2 cellular contexts compared by ENCODE assay signal in the genomic region with DNA sequence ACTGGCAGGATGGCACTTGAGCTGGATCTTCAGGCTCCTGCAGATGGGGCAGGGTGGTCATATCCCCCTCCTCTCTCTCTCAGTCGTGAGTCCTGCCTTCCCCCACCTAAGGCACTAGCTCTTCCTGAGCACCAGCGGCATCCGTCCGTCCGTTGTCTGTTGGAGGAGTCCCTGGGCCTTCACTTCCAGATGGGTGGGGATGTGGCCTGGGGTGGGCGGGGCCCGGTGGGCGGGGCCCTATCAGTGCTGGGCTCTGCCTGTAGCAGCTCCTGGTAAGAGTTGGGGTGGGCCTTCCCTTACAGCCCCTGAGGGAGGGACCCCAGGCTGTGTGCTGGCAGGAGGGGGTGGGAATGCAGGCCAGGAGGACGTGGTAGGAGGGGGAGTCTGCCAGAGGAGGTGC.
TF ChIP-seq lines count a peak whose summit lies in the region.

No MANE protein-coding gene starts in this region.

TF ChIP-seq in HEK293T, 16 proteins besides CTCF, POLR2A, EP300 and RAD21 (continued from another document):
- TF ChIP-seq CTBP1 (IDR thresholded peaks at IDR 0.05; ENCODE audit: borderline replicate concordance), result no peak
- no peak for TF ChIP-seq FOXK2 (IDR thresholded peaks at IDR 0.05)
- TF ChIP-seq ELF4 (IDR thresholded peaks at IDR 0.05), result no peak
- TF ChIP-seq FOXM1 (IDR thresholded peaks at IDR 0.05; ENCODE audit: borderline replicate concordance), result no peak
- no peak for TF ChIP-seq FOXA1 (IDR thresholded peaks at IDR 0.05)
- no peak for TF ChIP-seq TARDBP (IDR thresholded peaks at IDR 0.05)
- TF ChIP-seq HDGF (IDR thresholded peaks at IDR 0.05; ENCODE audit: borderline replicate concordance), result no peak
- TF ChIP-seq, protein P1, sequence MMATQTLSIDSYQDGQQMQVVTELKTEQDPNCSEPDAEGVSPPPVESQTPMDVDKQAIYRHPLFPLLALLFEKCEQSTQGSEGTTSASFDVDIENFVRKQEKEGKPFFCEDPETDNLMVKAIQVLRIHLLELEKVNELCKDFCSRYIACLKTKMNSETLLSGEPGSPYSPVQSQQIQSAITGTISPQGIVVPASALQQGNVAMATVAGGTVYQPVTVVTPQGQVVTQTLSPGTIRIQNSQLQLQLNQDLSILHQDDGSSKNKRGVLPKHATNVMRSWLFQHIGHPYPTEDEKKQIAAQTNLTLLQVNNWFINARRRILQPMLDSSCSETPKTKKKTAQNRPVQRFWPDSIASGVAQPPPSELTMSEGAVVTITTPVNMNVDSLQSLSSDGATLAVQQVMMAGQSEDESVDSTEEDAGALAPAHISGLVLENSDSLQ (IDR thresholded peaks at IDR 0.05), result no peak
- TF ChIP-seq LEF1 (IDR thresholded peaks at IDR 0.05; ENCODE audit: borderline replicate concordance), result no peak
- no peak for TF ChIP-seq ZNF384 (IDR thresholded peaks at IDR 0.05)
- no peak for TF ChIP-seq ARNT (IDR thresholded peaks at IDR 0.05)
- TF ChIP-seq L3MBTL2 (conservative IDR thresholded peaks at IDR 0.05), result no peak

TF ChIP-seq in GM12878, 131 proteins besides CTCF, POLR2A, EP300 and RAD21 (continued from another document):
- TF ChIP-seq, protein P2, sequence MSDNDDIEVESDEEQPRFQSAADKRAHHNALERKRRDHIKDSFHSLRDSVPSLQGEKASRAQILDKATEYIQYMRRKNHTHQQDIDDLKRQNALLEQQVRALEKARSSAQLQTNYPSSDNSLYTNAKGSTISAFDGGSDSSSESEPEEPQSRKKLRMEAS (IDR thresholded peaks at IDR 0.05; ENCODE audit: low read depth, low read length), result no peak
- no peak for TF ChIP-seq ZNF217 (IDR thresholded peaks at IDR 0.05)
- TF ChIP-seq SIX5 (IDR thresholded peaks at IDR 0.05; ENCODE audit: low read depth, low read length, severe bottlenecking), result no peak
- no peak for TF ChIP-seq STAT3 (IDR thresholded peaks at IDR 0.05; ENCODE audit: low read depth, low read length)
- TF ChIP-seq JUNB (IDR thresholded peaks at IDR 0.05), result no peak
- no peak for TF ChIP-seq ZNF622 (IDR thresholded peaks at IDR 0.05)
TF ChIP-seq in GM12878: peak in this region for 0.
